In genomic region chr12:119938049-119938667, GRCh38 we compare ENCODE assay signal across 9 cellular contexts. TPM values are rescaled to one million over a fixed set of nuclear protein-coding genes. Genes with fewer than 3 reads are reported as not detected.
DNase-seq lines count a peak whose midpoint lies in the region; ATAC-seq and TF ChIP-seq lines count a peak whose summit lies in the region.
"Had no signal": no experiment of that assay in that cellular context is flagged by ENCODE, and none has a peak within 500 bp of the region (broad histone marks: within the 10 kb centered on the region; RNA-seq: fewer than 3 reads in every experiment).

No MANE protein-coding gene starts in this region.

- peak; percentile 9 for DNase-seq in COR-L47 (lab: John Stamatoyannopoulos, UW)
- peak; percentile 34 for DNase-seq in HS-5 (ENCODE audit: low read depth)
- DNase-seq in RKO (ENCODE audit: low spot score), result peak; percentile 51
- DNase-seq in activated T-helper 1 cell treated with anti-CD3 and anti-CD28 coated beads, Interleukin-12 subunit alpha, Interleukin-12 subunit beta, Interleukin-2, Interleukin-4 antibody, amounts not matched to agents 30 ng/mL and 10 ng/mL and 1 ng/mL, durations not matched to agents 14 hours and 24 hours and 36 hours (ENCODE audit: low spot score), result peak; percentile 41
- DNase-seq in fibroblast of villous mesenchyme (ENCODE audit: low read depth), result peak; percentile 58
- peak in 3 of 5 donors; percentile 22 to 27 (median 23) for DNase-seq in ovary
- DNase-seq in tibial nerve (ENCODE audit: low spot score in 2 of 2), result peak; percentile 38 to 58

- TF ChIP-seq CTCF in fibroblast of villous mesenchyme (IDR thresholded peaks at IDR 0.05; ENCODE audit: insufficient read depth, low read depth, low read length) (peak; percentile 88), ovary (IDR thresholded peaks at IDR 0.05) (peak in 1 of 3 donors; percentile 36), tibial nerve (IDR thresholded peaks at IDR 0.05) (peak; percentile 59 to 82 (median 71))

- H3K4me1 ChIP-seq in ovary (ENCODE audit: insufficient read depth), result no peaks in the 10 kb centered on the region
- H3K4me1 ChIP-seq in tibial nerve, result no peaks in the 10 kb centered on the region

- no peaks in the 10 kb centered on the region for H3K9me3 Mint-ChIP-seq in activated T-helper 1 cell treated with anti-CD3 and anti-CD28 coated beads, Interleukin-12 subunit alpha, Interleukin-12 subunit beta, Interleukin-2, Interleukin-4 antibody, amounts not matched to agents 30 ng/mL and 10 ng/mL and 1 ng/mL, durations not matched to agents 14 hours and 24 hours and 36 hours

- no peaks in the 10 kb centered on the region for H3K4me1 Mint-ChIP-seq in activated T-helper 1 cell treated with anti-CD3 and anti-CD28 coated beads, Interleukin-12 subunit alpha, Interleukin-12 subunit beta, Interleukin-2, Interleukin-4 antibody, amounts not matched to agents 30 ng/mL and 10 ng/mL and 1 ng/mL, durations not matched to agents 14 hours and 24 hours and 36 hours (ENCODE audit: low read depth)

- ATAC-seq in HG03159 (IDR thresholded peaks at IDR 0.05; ENCODE audit: unreplicated experiment), result no peak

- WGBS in ovary, 3 donors, result 31 to 39% (median 37%) methylated on average over 9 of the region's 9 CpGs
- 40% methylated on average over 9 of the region's 9 CpGs for WGBS in tibial nerve, 2 donors

- no peaks in the 10 kb centered on the region for H3K36me3 ChIP-seq in ovary
- no peaks in the 10 kb centered on the region for H3K36me3 ChIP-seq in tibial nerve

- H3K36me3 Mint-ChIP-seq in activated T-helper 1 cell treated with anti-CD3 and anti-CD28 coated beads, Interleukin-12 subunit alpha, Interleukin-12 subunit beta, Interleukin-2, Interleukin-4 antibody, amounts not matched to agents 30 ng/mL and 10 ng/mL and 1 ng/mL, durations not matched to agents 14 hours and 24 hours and 36 hours (ENCODE audit: low read depth), result no peaks in the 10 kb centered on the region
- H3K36me3 Mint-ChIP-seq: activated naive CD8-positive, alpha-beta T cell had no signal

- no peak overlapping the region for H3K27ac Mint-ChIP-seq in activated T-helper 1 cell treated with anti-CD3 and anti-CD28 coated beads, Interleukin-12 subunit alpha, Interleukin-12 subunit beta, Interleukin-2, Interleukin-4 antibody, amounts not matched to agents 30 ng/mL and 10 ng/mL and 1 ng/mL, durations not matched to agents 14 hours and 24 hours and 36 hours
- H3K27ac Mint-ChIP-seq: activated naive CD8-positive, alpha-beta T cell had no signal

- no peaks in the 10 kb centered on the region for H3K9me3 ChIP-seq in ovary
- H3K9me3 ChIP-seq in tibial nerve, result no peaks in the 10 kb centered on the region

- H3K4me3 ChIP-seq in fibroblast of villous mesenchyme (ENCODE audit: low read depth, low read length), result no peak overlapping the region
- H3K4me3 ChIP-seq in ovary, result no peak overlapping the region
- no peak overlapping the region for H3K4me3 ChIP-seq in tibial nerve

- no peak overlapping the region for H3K27ac ChIP-seq in ovary
- no peak overlapping the region for H3K27ac ChIP-seq in tibial nerve

- H3K4me3 Mint-ChIP-seq in activated T-helper 1 cell treated with anti-CD3 and anti-CD28 coated beads, Interleukin-12 subunit alpha, Interleukin-12 subunit beta, Interleukin-2, Interleukin-4 antibody, amounts not matched to agents 30 ng/mL and 10 ng/mL and 1 ng/mL, durations not matched to agents 14 hours and 24 hours and 36 hours, result no peak overlapping the region
- H3K4me3 Mint-ChIP-seq: activated naive CD8-positive, alpha-beta T cell had no signal

- H3K27me3 ChIP-seq in ovary (no peaks in the 10 kb centered on the region), tibial nerve (no peaks in the 10 kb centered on the region)

- intact Hi-C loops in activated T-helper 1 cell treated with anti-CD3 and anti-CD28 coated beads, Interleukin-12 subunit alpha, Interleukin-12 subunit beta, Interleukin-2, Interleukin-4 antibody, amounts not matched to agents 30 ng/mL and 10 ng/mL and 1 ng/mL, durations not matched to agents 14 hours and 24 hours and 36 hours (cut with micrococcal nuclease), result loop anchor here (1.0 kb wide), 2 partner anchors 50 to 149 kb away; no protein-coding TSS in a partner anchor
- intact Hi-C loops in ovary (cut with DNase I), result no loop called here

- TF ChIP-seq EP300 in ovary (IDR thresholded peaks at IDR 0.05) (no peak), tibial nerve (IDR thresholded peaks at IDR 0.05) (no peak)

- H3K27me3 Mint-ChIP-seq in activated T-helper 1 cell treated with anti-CD3 and anti-CD28 coated beads, Interleukin-12 subunit alpha, Interleukin-12 subunit beta, Interleukin-2, Interleukin-4 antibody, amounts not matched to agents 30 ng/mL and 10 ng/mL and 1 ng/mL, durations not matched to agents 14 hours and 24 hours and 36 hours (ENCODE audit: insufficient read depth), result peaks cover 3% of the 10 kb centered on the region
- H3K27me3 Mint-ChIP-seq: activated naive CD8-positive, alpha-beta T cell had no signal

- TF ChIP-seq POLR2A in ovary (IDR thresholded peaks at IDR 0.05), result no peak
- no peak for TF ChIP-seq POLR2A in tibial nerve (IDR thresholded peaks at IDR 0.05)

RNA-seq across cellular contexts. Expression of gene BICDL1, which starts 50.9 kb away (rescaled TPM):
- total RNA-seq in activated T-helper 1 cell treated with anti-CD3 and anti-CD28 coated beads, Interleukin-12 subunit alpha, Interleukin-12 subunit beta, Interleukin-2, Interleukin-4 antibody, amounts not matched to agents 30 ng/mL and 10 ng/mL and 1 ng/mL, durations not matched to agents 14 hours and 24 hours and 36 hours, result 136 and 140 TPM in 2 replicates
- total RNA-seq in fibroblast of villous mesenchyme, result 0.97 and 1.7 TPM in 2 replicates
- 100 to 1,000 TPM in 1 of 7 donors, 10 to 100 TPM in 1, 1 to 10 TPM in 4, under 1 TPM in 1; 0.40 to 147 (median 2.3) TPM for total RNA-seq in ovary
- 1 to 10 TPM; 1.2 to 1.3 TPM for polyA plus RNA-seq in ovary
- 1 to 10 TPM in 2 of 4 donors, under 1 TPM in 1, not detected in 1; 0.66 to 1.5 (median 1.4) TPM for total RNA-seq in tibial nerve
